In the genomic region with DNA sequence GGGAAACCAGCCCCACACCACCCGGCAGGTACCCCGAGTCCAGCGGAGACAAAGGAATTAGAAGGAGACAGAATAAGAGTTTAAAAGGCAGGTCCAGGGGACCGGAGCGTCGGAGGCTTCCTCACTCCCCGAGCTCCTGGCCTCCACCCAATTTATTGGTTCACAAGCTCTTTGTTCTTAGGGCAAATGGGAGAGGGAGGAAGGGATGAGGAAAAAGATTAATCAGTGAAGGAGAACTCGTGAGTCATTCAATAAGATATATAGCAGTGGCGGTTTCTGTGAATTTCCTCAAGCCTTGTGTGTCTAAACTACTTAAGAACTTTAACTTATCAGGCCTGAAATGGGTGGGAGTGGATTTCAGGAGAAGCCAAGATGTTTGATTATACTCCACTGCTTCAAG, we compare ENCODE assay signal across 21 cellular contexts. TPM values are rescaled to one million over a fixed set of nuclear protein-coding genes. Genes with fewer than 3 reads are reported as not detected.
A peak's percentile ranks its signal among the peaks of the same experiment; 100 is the strongest.
DNase-seq lines count a peak whose midpoint lies in the region; TF ChIP-seq lines count a peak whose summit lies in the region.
"Had no signal": no experiment of that assay in that cellular context is flagged by ENCODE, and none has a peak within 500 bp of the region (broad histone marks: within the 10 kb centered on the region; RNA-seq: fewer than 3 reads in every experiment).

No MANE protein-coding gene starts in this region.

- BruUV-seq in mammary epithelial cell (replicated peaks; lab: Mats Ljungman, UMichigan) (no TSS peak), MCF 10A (replicated peaks; lab: Mats Ljungman, UMichigan) (no TSS peak)

- no peaks in the 10 kb centered on the region for H4K20me1 ChIP-seq in mammary epithelial cell (ENCODE audit: insufficient read depth, low read length)

- no peaks in the 10 kb centered on the region for H3K9me3 Mint-ChIP-seq in MCF 10A (ENCODE audit: unreplicated experiment)

- H3K4me1 Mint-ChIP-seq in MCF 10A (ENCODE audit: insufficient read depth, unreplicated experiment), result no peaks in the 10 kb centered on the region

- intact Hi-C loops in mammary epithelial cell (cut with micrococcal nuclease), result no loop called here
- intact Hi-C loops in MCF 10A (cut with micrococcal nuclease), result no loop called here

- CTCF ChIA-PET in mammary epithelial cell (lab: Charles Lee; ENCODE audit: low non-redundant PET) (no interaction called here), MCF 10A (lab: Yijun Ruan, JAX) (interaction anchor here (0.7 to 1.3 kb wide), 3 partner anchors 13 to 450 kb away, joined by 3 to 5 read pairs (median 3); no protein-coding TSS in a partner anchor)

- POLR2A ChIA-PET in MCF 10A (lab: Yijun Ruan, JAX), result interaction anchor here (0.9 kb wide), 1 partner anchor 530 kb away, joined by 3 read pairs; no protein-coding TSS in a partner anchor

- no peaks in the 10 kb centered on the region for H3K79me2 ChIP-seq in mammary epithelial cell (ENCODE audit: insufficient read depth, low read length)

- H3K4me2 ChIP-seq in mammary epithelial cell (ENCODE audit: insufficient read depth, low read depth, low read length), result no peak overlapping the region

- H3K36me3 ChIP-seq in mammary epithelial cell (ENCODE audit: insufficient read depth, low read length) (no peaks in the 10 kb centered on the region), kidney epithelial cell (ENCODE audit: control insufficient read depth, insufficient read depth, low read length) (no peaks in the 10 kb centered on the region)
- H3K36me3 ChIP-seq: MG63, SJCRH30 had no signal

- H2AFZ ChIP-seq in mammary epithelial cell (ENCODE audit: low read depth, low read length), result no peak overlapping the region

- H3K27ac Mint-ChIP-seq in MCF 10A (ENCODE audit: low read depth, unreplicated experiment), result no peak overlapping the region

- dilution Hi-C loops in mammary epithelial cell (cut with HindIII; ENCODE audit: low sequenced_read_pairs), result no loop called here

- H3K4me3 Mint-ChIP-seq in MCF 10A (ENCODE audit: unreplicated experiment), result no peak overlapping the region

- peaks cover 97% of the 10 kb centered on the region for H3K27me3 Mint-ChIP-seq in MCF 10A (ENCODE audit: insufficient read depth, unreplicated experiment)

- H3K4me1 ChIP-seq in mammary epithelial cell (ENCODE audit: insufficient read depth, low read length), result no peaks in the 10 kb centered on the region
- H3K4me1 ChIP-seq: SJCRH30 had no signal

- peak; percentile 5 for DNase-seq in mammary epithelial cell
- no peak for DNase-seq in MCF 10A (ENCODE audit: unreplicated experiment)
- peak; percentile 12 for DNase-seq in kidney epithelial cell (ENCODE audit: low read depth)
- peak; percentile 52 for DNase-seq in mucosa of gallbladder (ENCODE audit: low spot score)
- DNase-seq in NCI-H128 (lab: John Stamatoyannopoulos, UW; ENCODE audit: unreplicated experiment), result no peak
- no peak for DNase-seq in NCI-H2196 treated with DMSO at 0.1 percent for 48 hours (lab: John Stamatoyannopoulos, UW; ENCODE audit: unreplicated experiment)
- no peak for DNase-seq in A172 (ENCODE audit: low spot score)
- no peak for DNase-seq in SW480 (ENCODE audit: low spot score)
- DNase-seq: 8988T, KBM-7, MG63, NCI-H1105 treated with DMSO at 0.1 percent for 48 hours, NCI-H2029, NCI-H2227 treated with DMSO at 0.1 percent for 48 hours, NCI-H510A, PC-3, SJCRH30 had no signal

- WGBS in mammary epithelial cell (ENCODE audit: low coverage, missing lambda C conversion rate), result 21% methylated on average over 7 of the region's 9 CpGs

- H3K27ac ChIP-seq in mammary epithelial cell (ENCODE audit: insufficient read depth, low read depth, low read length), result no peak overlapping the region
- H3K27ac ChIP-seq: SJCRH30 had no signal

- no peak for TF ChIP-seq CTCF in mammary epithelial cell (conservative IDR thresholded peaks at IDR 0.05 in 1 of 2, IDR thresholded peaks at IDR 0.05 in 1 of 2; ENCODE audit: extremely low read depth in 1 of 2, insufficient read depth in 1 of 2, low read depth in 1 of 2, low read length in 2 of 2)
- TF ChIP-seq CTCF in MCF 10A (IDR thresholded peaks at IDR 0.05; ENCODE audit: unreplicated experiment), result no peak
- TF ChIP-seq CTCF in kidney epithelial cell (IDR thresholded peaks at IDR 0.05; ENCODE audit: insufficient read depth, low read length, poor library complexity, severe bottlenecking), result no peak

- H3K9me3 ChIP-seq in mammary epithelial cell (replicated peaks; ENCODE audit: insufficient read depth, low read length), result no peaks in the 10 kb centered on the region
- H3K9me3 ChIP-seq: MG63, SJCRH30 had no signal

- H3K9ac ChIP-seq in mammary epithelial cell (ENCODE audit: insufficient read depth, low read length), result no peak overlapping the region

- H3K4me3 ChIP-seq in mammary epithelial cell (replicated peaks in 1 of 3; ENCODE audit: insufficient read depth in 1 of 3, low read depth in 2 of 3, low read length in 3 of 3) (no peak overlapping the region), kidney epithelial cell (ENCODE audit: low read depth, low read length) (no peak overlapping the region)
- H3K4me3 ChIP-seq: MG63, SJCRH30 had no signal

- H3K36me3 Mint-ChIP-seq in MCF 10A (ENCODE audit: insufficient read depth, unreplicated experiment), result no peaks in the 10 kb centered on the region

- in situ Hi-C loops in mammary epithelial cell (cut with MboI; ENCODE audit: low sequenced_read_pairs in 2 of 2), result no loop called here

- H3K27me3 ChIP-seq in mammary epithelial cell (ENCODE audit: insufficient read depth, low read length) (no peaks in the 10 kb centered on the region), kidney epithelial cell (ENCODE audit: control insufficient read depth, insufficient read depth, low read length) (no peaks in the 10 kb centered on the region)
- H3K27me3 ChIP-seq: SJCRH30 had no signal

RNA-seq across cellular contexts. Expression of gene WDR72, which starts 32.2 kb away (rescaled TPM):
- total RNA-seq in mammary epithelial cell (1 to 10 TPM in 1 of 2 donors, not detected in 1; 1.0 TPM), MCF 10A (2022) (not detected in 2 replicates), kidney epithelial cell (0.38 and 0.62 TPM in 2 replicates), mucosa of gallbladder (10.7 TPM)
- 0.01 TPM for polyA plus RNA-seq in mammary epithelial cell
- polyA minus RNA-seq in mammary epithelial cell, result not detected
- total RNA-seq in A172 (2014; rRNA removed; shearing (Covaris generic)), result not detected in 2 replicates
- total RNA-seq: LHCN-M2, Right ventricle myocardium inferior, RPMI7951, SJCRH30 had no signal
- polyA plus RNA-seq: BJ had no signal

Comparison
In these comparisons a context has a peak if more than half of its experiments do, and no peak if none do; other contexts are left out.
1. DNase-seq: peak in mammary epithelial cell (single experiment), kidney epithelial cell (single experiment) and mucosa of gallbladder (single experiment); none in MCF 10A (single experiment), NCI-H128 (single experiment), NCI-H2196 treated with DMSO at 0.1 percent for 48 hours (single experiment), A172 (single experiment) and SW480 (single experiment).